24 cellular contexts compared by ENCODE assay signal in genomic region chr2:45867800-45868199, GRCh38.
"Had no signal": no experiment of that assay in that cellular context is flagged by ENCODE, and none has a peak within 500 bp of the region (broad histone marks: within the 10 kb centered on the region; RNA-seq: fewer than 3 reads in every experiment).

No MANE protein-coding gene starts in this region.

- H3K4me3 ChIP-seq: hepatocyte, left ventricle myocardium inferior, lung, neural progenitor cell, ovary, right atrium auricular region, sigmoid colon, skin epidermis, suprapubic skin, thyroid gland had no signal

- H2AFZ ChIP-seq: hepatocyte, neural progenitor cell had no signal

- H3K9me3 ChIP-seq: left ventricle myocardium inferior, ovary, right atrium auricular region, sigmoid colon, suprapubic skin, thyroid gland had no signal

- H3K9ac ChIP-seq: neural progenitor cell had no signal

- H3K27ac ChIP-seq: foreskin keratinocyte, hepatocyte, left ventricle myocardium inferior, neural progenitor cell, ovary, right atrium auricular region, sigmoid colon, skin epidermis, suprapubic skin, thyroid gland had no signal

- H3K27me3 Mint-ChIP-seq: natural killer cell treated with Interleukin-12 subunit alpha and Interleukin-12 subunit beta and Interleukin-15 and Interleukin-18, amount 100 ng/mL, for 72 hours; type B pancreatic cell had no signal

- ATAC-seq: foreskin keratinocyte; left cardiac atrium; natural killer cell treated with Interleukin-12 subunit alpha and Interleukin-12 subunit beta and Interleukin-15 and Interleukin-18, amount 100 ng/mL, for 72 hours had no signal

- H3K27ac Mint-ChIP-seq: endodermal cell; natural killer cell treated with Interleukin-12 subunit alpha and Interleukin-12 subunit beta and Interleukin-15 and Interleukin-18, amount 100 ng/mL, for 72 hours; neural progenitor cell; type B pancreatic cell had no signal

- DNase-seq: effector CD4-positive, alpha-beta T cell; endodermal cell; erythroblast; foreskin keratinocyte; kidney; left cardiac atrium; left ventricle myocardium inferior; mesenchymal stem cell; midbrain; nucleus accumbens; ovary; sigmoid colon; stimulated activated CD4-positive, alpha-beta T cell treated with anti-CD3 and anti-CD28 coated beads, Interleukin-2, amount 100 ng/mL, for 24 hours; stimulated activated CD4-positive, alpha-beta T cell treated with anti-CD3 and anti-CD28 coated beads, Interleukin-4, amount 100 ng/mL, for 4 hours; stimulated activated naive CD4-positive, alpha-beta T cell treated with Interleukin-2 at 50 U/mL for 16 hours; thyroid gland had no signal

- H3K4me1 ChIP-seq: foreskin keratinocyte, neural progenitor cell, suprapubic skin, thyroid gland had no signal

- H3K36me3 ChIP-seq: left ventricle myocardium inferior, neural progenitor cell, ovary, right atrium auricular region, sigmoid colon, suprapubic skin, thyroid gland had no signal

- H3K79me2 ChIP-seq: hepatocyte had no signal

- H3K4me2 ChIP-seq: hepatocyte, neural progenitor cell had no signal

- H3K27me3 ChIP-seq: foreskin keratinocyte, hepatocyte, neural progenitor cell, ovary, right atrium auricular region, sigmoid colon, suprapubic skin, thyroid gland had no signal

- H3K4me3 Mint-ChIP-seq: endodermal cell; natural killer cell treated with Interleukin-12 subunit alpha and Interleukin-12 subunit beta and Interleukin-15 and Interleukin-18, amount 100 ng/mL, for 72 hours; neural progenitor cell; type B pancreatic cell had no signal

- H3K36me3 Mint-ChIP-seq: natural killer cell treated with Interleukin-12 subunit alpha and Interleukin-12 subunit beta and Interleukin-15 and Interleukin-18, amount 100 ng/mL, for 72 hours; neural progenitor cell had no signal

- H3K9me3 Mint-ChIP-seq: endodermal cell; natural killer cell treated with Interleukin-12 subunit alpha and Interleukin-12 subunit beta and Interleukin-15 and Interleukin-18, amount 100 ng/mL, for 72 hours; neural progenitor cell had no signal
